Comparison of ENCODE assay signal across 18 cellular contexts in genomic region chr11:121810291-121810690, GRCh38.
DNase-seq lines count a peak whose midpoint lies in the region; ATAC-seq, FAIRE-seq and TF ChIP-seq lines count a peak whose summit lies in the region.
"Had no signal": no experiment of that assay in that cellular context is flagged by ENCODE, and none has a peak within 500 bp of the region (broad histone marks: within the 10 kb centered on the region; RNA-seq: fewer than 3 reads in every experiment).

No MANE protein-coding gene starts in this region.

- TF ChIP-seq POLR2A in gastroesophageal sphincter (IDR thresholded peaks at IDR 0.05) (no peak), stomach (IDR thresholded peaks at IDR 0.05) (no peak)

- 0 out of 2 replicates have a peak, but pooled peaks cover 3% of the 10 kb centered on the region for H3K9me2 ChIP-seq in GM23338 (ENCODE audit: insufficient read depth)

- no peak for DNase-seq in GM23338 (ENCODE audit: low spot score)
- peak; percentile 57 for DNase-seq in amniotic epithelial cell (ENCODE audit: low read depth)
- no peak for DNase-seq in stomach
- DNase-seq in urothelium cell line (ENCODE audit: low spot score): no peak
- DNase-seq in stimulated activated naive CD8-positive, alpha-beta T cell treated with anti-CD3 and anti-CD28 coated beads, Interleukin-15, Interleukin-2, amounts not matched to agents 100 U/mL and 50 U/mL, for 24 hours: no peak
- DNase-seq in activated CD4-positive, alpha-beta memory T cell treated with anti-CD3 and anti-CD28 coated beads for 36 hours: no peak
- DNase-seq: activated CD4-positive, alpha-beta T cell treated with anti-CD3 and anti-CD28 coated beads, Interleukin-2, amount 50 U/mL, for 1 hour; activated T-cell treated with anti-CD3 and anti-CD28 coated beads, Interleukin-2, amount 50 U/mL, for 48 hours; effector CD4-positive, alpha-beta T cell; left colon; NCI-H1048; NCI-H345 had no signal

- POLR2A ChIA-PET in activated CD4-positive, alpha-beta memory T cell treated with anti-CD3 and anti-CD28 coated beads for 36 hours (lab: Charles Lee): no interaction called here

- H3K27me3 Mint-ChIP-seq in GM23338 (ENCODE audit: insufficient read depth, low read depth, poor library complexity): no peaks in the 10 kb centered on the region
- no peaks in the 10 kb centered on the region for H3K27me3 Mint-ChIP-seq in activated CD4-positive, alpha-beta memory T cell treated with anti-CD3 and anti-CD28 coated beads for 36 hours

- H3K79me2 ChIP-seq in GM23338 (replicated peaks; ENCODE audit: insufficient read depth): no peaks in the 10 kb centered on the region

- H3K4me3 ChIP-seq in GM23338 (no peak overlapping the region), gastroesophageal sphincter (no peak overlapping the region), stomach (no peak overlapping the region)

- peak overlapping the region; percentile 92 for H2AFZ ChIP-seq in GM23338

- CTCF ChIA-PET in activated CD4-positive, alpha-beta memory T cell treated with anti-CD3 and anti-CD28 coated beads for 36 hours (lab: Charles Lee): no interaction called here

- no peaks in the 10 kb centered on the region for H3K36me3 ChIP-seq in GM23338 (ENCODE audit: insufficient read depth)
- H3K36me3 ChIP-seq in gastroesophageal sphincter: no peaks in the 10 kb centered on the region
- no peaks in the 10 kb centered on the region for H3K36me3 ChIP-seq in stomach

- H3F3A ChIP-seq in GM23338 (replicated peaks; ENCODE audit: low read depth): no peaks in the 10 kb centered on the region

- peaks cover 18% of the 10 kb centered on the region; the same call in 2 of the 3 replicates for H3K36me3 Mint-ChIP-seq in GM23338 (ENCODE audit: low read depth)
- H3K36me3 Mint-ChIP-seq in activated CD4-positive, alpha-beta memory T cell treated with anti-CD3 and anti-CD28 coated beads for 36 hours: no peaks in the 10 kb centered on the region

- no peaks in the 10 kb centered on the region for H4K20me1 ChIP-seq in GM23338 (replicated peaks; ENCODE audit: insufficient read depth)

- FAIRE-seq in urothelium cell line (lab: Jason Lieb, UNC): no peak
- FAIRE-seq: HepG2 had no signal

- no peak for TF ChIP-seq CTCF in GM23338 (conservative IDR thresholded peaks at IDR 0.05; ENCODE audit: low read depth in 2 of 2)
- no peak for TF ChIP-seq CTCF in gastroesophageal sphincter (IDR thresholded peaks at IDR 0.05)
- no peak for TF ChIP-seq CTCF in stomach (IDR thresholded peaks at IDR 0.05)

- H3K9me3 ChIP-seq in gastroesophageal sphincter (peaks cover 0 to 13% (median 0%) of the 10 kb centered on the region in 3 donors), stomach (peaks cover 0 to 19% (median 17%) of the 10 kb centered on the region in 4 donors)

- intact Hi-C loops in stomach (cut with DNase I; ENCODE audit: low total_unique reads): no loop called here
- intact Hi-C loops in activated CD4-positive, alpha-beta memory T cell treated with anti-CD3 and anti-CD28 coated beads for 36 hours (cut with micrococcal nuclease): no loop called here

- no peak overlapping the region for H3K27ac Mint-ChIP-seq in GM23338
- H3K27ac Mint-ChIP-seq in activated CD4-positive, alpha-beta memory T cell treated with anti-CD3 and anti-CD28 coated beads for 36 hours: no peak overlapping the region

- 11 to 15% methylated on average over 4 of the region's 4 CpGs for WGBS in gastroesophageal sphincter (ENCODE audit: low coverage in 1 of 2), 2 donors
- WGBS in stomach, 5 donors: 47 to 51% (median 49%) methylated on average over 4 of the region's 4 CpGs

- peaks cover 25% of the 10 kb centered on the region; the same call in 1 of the 2 replicates for H3K4me1 ChIP-seq in GM23338 (ENCODE audit: insufficient read depth)
- peaks cover 0 to 41% (median 0%) of the 10 kb centered on the region in 3 donors for H3K4me1 ChIP-seq in gastroesophageal sphincter
- H3K4me1 ChIP-seq in stomach: peaks cover 0 to 5% (median 0%) of the 10 kb centered on the region in 4 donors

- H3K27me3 ChIP-seq in GM23338 (ENCODE audit: insufficient read depth): no peaks in the 10 kb centered on the region
- no peaks in the 10 kb centered on the region for H3K27me3 ChIP-seq in gastroesophageal sphincter
- H3K27me3 ChIP-seq in stomach: no peaks in the 10 kb centered on the region

- no peak overlapping the region for H3K27ac ChIP-seq in GM23338 (ENCODE audit: low read depth)
- H3K27ac ChIP-seq in gastroesophageal sphincter: peak overlapping the region; percentile 65 to 79 (median 72)
- H3K27ac ChIP-seq in stomach: peak overlapping the region in 3 of 5 donors; percentile 52 to 64 (median 55)

- H3K4me3 Mint-ChIP-seq in GM23338: no peak overlapping the region
- H3K4me3 Mint-ChIP-seq in activated CD4-positive, alpha-beta memory T cell treated with anti-CD3 and anti-CD28 coated beads for 36 hours: no peak overlapping the region
- H3K4me3 Mint-ChIP-seq: neural crest cell had no signal

- ATAC-seq in GM23338 (no peak), gastroesophageal sphincter (peak; percentile 66), HG03039 (IDR thresholded peaks at IDR 0.05; ENCODE audit: unreplicated experiment) (no peak)
- ATAC-seq in stimulated activated naive CD8-positive, alpha-beta T cell treated with anti-CD3 and anti-CD28 coated beads, Interleukin-15, Interleukin-2, amounts not matched to agents 100 U/mL and 50 U/mL, for 24 hours: no peak
- ATAC-seq: HepG2, left colon, Panc1, sciatic nerve had no signal

- TF ChIP-seq EP300 in gastroesophageal sphincter (IDR thresholded peaks at IDR 0.05) (no peak), stomach (IDR thresholded peaks at IDR 0.05) (no peak)

- H3K4me1 Mint-ChIP-seq in GM23338: peaks cover 18% of the 10 kb centered on the region
- no peaks in the 10 kb centered on the region for H3K4me1 Mint-ChIP-seq in activated CD4-positive, alpha-beta memory T cell treated with anti-CD3 and anti-CD28 coated beads for 36 hours (ENCODE audit: low read depth)
- H3K4me1 Mint-ChIP-seq: neural crest cell had no signal

- H3K9me3 Mint-ChIP-seq in GM23338: peaks cover 21% of the 10 kb centered on the region
- H3K9me3 Mint-ChIP-seq in activated CD4-positive, alpha-beta memory T cell treated with anti-CD3 and anti-CD28 coated beads for 36 hours: peaks cover 20% of the 10 kb centered on the region

- no peak overlapping the region for H3K4me2 ChIP-seq in GM23338

TF ChIP-seq in GM23338, 12 proteins besides CTCF, POLR2A, EP300 and RAD21:
- TF ChIP-seq ZNF114 (CRISPR knock-in tag; IDR thresholded peaks at IDR 0.05) (no peak), EZH2phosphoT487 (IDR thresholded peaks at IDR 0.05; ENCODE audit: unreplicated experiment) (no peak), POLR2AphosphoS5 (IDR thresholded peaks at IDR 0.05; ENCODE audit: low read depth) (no peak), ZNF331 (CRISPR knock-in tag; IDR thresholded peaks at IDR 0.05; ENCODE audit: low read depth) (no peak), STAT1 (IDR thresholded peaks at IDR 0.05; ENCODE audit: unreplicated experiment) (no peak)
